Comparison of ENCODE assay signal across 2 cellular contexts in the genomic region with DNA sequence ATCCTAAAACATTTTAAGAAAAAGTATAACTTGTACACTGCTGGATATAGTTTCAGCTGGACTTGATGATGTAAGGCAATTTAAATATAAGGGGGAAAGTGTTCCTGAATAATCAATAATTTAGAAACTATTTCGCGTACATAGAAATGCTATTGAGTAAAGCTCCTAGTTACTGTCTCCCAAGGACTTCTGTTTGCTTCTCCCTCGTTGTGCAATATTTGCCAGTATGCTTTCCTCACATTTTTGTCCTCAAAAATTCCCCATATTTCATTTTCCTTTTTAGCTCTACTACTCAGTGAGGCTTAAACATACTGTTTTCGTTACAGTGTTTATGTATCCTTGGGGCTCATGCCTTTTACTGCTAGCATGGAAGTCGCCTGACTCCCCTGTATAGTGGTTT.
TF ChIP-seq lines count a peak whose summit lies in the region.

No MANE protein-coding gene starts in this region.

TF ChIP-seq in IMR-90, 13 proteins besides CTCF, POLR2A, EP300 and RAD21:
- TF ChIP-seq CEBPB (IDR thresholded peaks at IDR 0.05; ENCODE audit: low read depth, low read length) (no peak), MAZ (IDR thresholded peaks at IDR 0.05; ENCODE audit: borderline replicate concordance, low read depth, low read length) (no peak), FOS (IDR thresholded peaks at IDR 0.05; ENCODE audit: low read depth, low read length) (no peak), CHD1 (IDR thresholded peaks at IDR 0.05; ENCODE audit: low read depth, low read length) (no peak), RCOR1 (IDR thresholded peaks at IDR 0.05; ENCODE audit: insufficient replicate concordance, low read length) (no peak), BHLHE40 (IDR thresholded peaks at IDR 0.05; ENCODE audit: low read depth, low read length) (no peak)
- TF ChIP-seq, protein P1, sequence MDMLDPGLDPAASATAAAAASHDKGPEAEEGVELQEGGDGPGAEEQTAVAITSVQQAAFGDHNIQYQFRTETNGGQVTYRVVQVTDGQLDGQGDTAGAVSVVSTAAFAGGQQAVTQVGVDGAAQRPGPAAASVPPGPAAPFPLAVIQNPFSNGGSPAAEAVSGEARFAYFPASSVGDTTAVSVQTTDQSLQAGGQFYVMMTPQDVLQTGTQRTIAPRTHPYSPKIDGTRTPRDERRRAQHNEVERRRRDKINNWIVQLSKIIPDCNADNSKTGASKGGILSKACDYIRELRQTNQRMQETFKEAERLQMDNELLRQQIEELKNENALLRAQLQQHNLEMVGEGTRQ (IDR thresholded peaks at IDR 0.05; ENCODE audit: low read depth, low read length), result no peak

TF ChIP-seq in HepG2, 621 proteins besides CTCF, POLR2A, EP300 and RAD21:
- TF ChIP-seq, protein P2, sequence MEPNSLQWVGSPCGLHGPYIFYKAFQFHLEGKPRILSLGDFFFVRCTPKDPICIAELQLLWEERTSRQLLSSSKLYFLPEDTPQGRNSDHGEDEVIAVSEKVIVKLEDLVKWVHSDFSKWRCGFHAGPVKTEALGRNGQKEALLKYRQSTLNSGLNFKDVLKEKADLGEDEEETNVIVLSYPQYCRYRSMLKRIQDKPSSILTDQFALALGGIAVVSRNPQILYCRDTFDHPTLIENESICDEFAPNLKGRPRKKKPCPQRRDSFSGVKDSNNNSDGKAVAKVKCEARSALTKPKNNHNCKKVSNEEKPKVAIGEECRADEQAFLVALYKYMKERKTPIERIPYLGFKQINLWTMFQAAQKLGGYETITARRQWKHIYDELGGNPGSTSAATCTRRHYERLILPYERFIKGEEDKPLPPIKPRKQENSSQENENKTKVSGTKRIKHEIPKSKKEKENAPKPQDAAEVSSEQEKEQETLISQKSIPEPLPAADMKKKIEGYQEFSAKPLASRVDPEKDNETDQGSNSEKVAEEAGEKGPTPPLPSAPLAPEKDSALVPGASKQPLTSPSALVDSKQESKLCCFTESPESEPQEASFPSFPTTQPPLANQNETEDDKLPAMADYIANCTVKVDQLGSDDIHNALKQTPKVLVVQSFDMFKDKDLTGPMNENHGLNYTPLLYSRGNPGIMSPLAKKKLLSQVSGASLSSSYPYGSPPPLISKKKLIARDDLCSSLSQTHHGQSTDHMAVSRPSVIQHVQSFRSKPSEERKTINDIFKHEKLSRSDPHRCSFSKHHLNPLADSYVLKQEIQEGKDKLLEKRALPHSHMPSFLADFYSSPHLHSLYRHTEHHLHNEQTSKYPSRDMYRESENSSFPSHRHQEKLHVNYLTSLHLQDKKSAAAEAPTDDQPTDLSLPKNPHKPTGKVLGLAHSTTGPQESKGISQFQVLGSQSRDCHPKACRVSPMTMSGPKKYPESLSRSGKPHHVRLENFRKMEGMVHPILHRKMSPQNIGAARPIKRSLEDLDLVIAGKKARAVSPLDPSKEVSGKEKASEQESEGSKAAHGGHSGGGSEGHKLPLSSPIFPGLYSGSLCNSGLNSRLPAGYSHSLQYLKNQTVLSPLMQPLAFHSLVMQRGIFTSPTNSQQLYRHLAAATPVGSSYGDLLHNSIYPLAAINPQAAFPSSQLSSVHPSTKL (CRISPR knock-in tag; IDR thresholded peaks at IDR 0.05), result peak; percentile 41; the same call in 1 of the 2 replicates
- TF ChIP-seq BCL6 (CRISPR knock-in tag; IDR thresholded peaks at IDR 0.05), result 0 out of 2 replicates have a peak, but pooled peaks have one; percentile 8
- TF ChIP-seq, protein P3, sequence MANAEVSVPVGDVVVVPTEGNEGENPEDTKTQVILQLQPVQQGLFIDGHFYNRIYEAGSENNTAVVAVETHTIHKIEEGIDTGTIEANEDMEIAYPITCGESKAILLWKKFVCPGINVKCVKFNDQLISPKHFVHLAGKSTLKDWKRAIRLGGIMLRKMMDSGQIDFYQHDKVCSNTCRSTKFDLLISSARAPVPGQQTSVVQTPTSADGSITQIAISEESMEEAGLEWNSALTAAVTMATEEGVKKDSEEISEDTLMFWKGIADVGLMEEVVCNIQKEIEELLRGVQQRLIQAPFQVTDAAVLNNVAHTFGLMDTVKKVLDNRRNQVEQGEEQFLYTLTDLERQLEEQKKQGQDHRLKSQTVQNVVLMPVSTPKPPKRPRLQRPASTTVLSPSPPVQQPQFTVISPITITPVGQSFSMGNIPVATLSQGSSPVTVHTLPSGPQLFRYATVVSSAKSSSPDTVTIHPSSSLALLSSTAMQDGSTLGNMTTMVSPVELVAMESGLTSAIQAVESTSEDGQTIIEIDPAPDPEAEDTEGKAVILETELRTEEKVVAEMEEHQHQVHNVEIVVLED (CRISPR knock-in tag; IDR thresholded peaks at IDR 0.05; ENCODE audit: borderline replicate concordance), result no peak
- TF ChIP-seq ZNF557 (CRISPR knock-in tag; IDR thresholded peaks at IDR 0.05), result no peak
- TF ChIP-seq KDM3A (CRISPR knock-in tag; IDR thresholded peaks at IDR 0.05; ENCODE audit: low read depth), result no peak
- TF ChIP-seq CEBPB (IDR thresholded peaks at IDR 0.05; ENCODE audit: borderline replicate concordance, low read depth, low read length), result peak; percentile 87
- TF ChIP-seq JUN (CRISPR knock-in tag; IDR thresholded peaks at IDR 0.05), result no peak
- TF ChIP-seq TP53 (CRISPR knock-in tag; conservative IDR thresholded peaks at IDR 0.05), result no peak
- TF ChIP-seq CEBPG (CRISPR knock-in tag; IDR thresholded peaks at IDR 0.05), result peak; percentile 79
- no peak for TF ChIP-seq NFYC (CRISPR knock-in tag; IDR thresholded peaks at IDR 0.05)
- TF ChIP-seq HNF4G (IDR thresholded peaks at IDR 0.05; ENCODE audit: borderline replicate concordance, low read depth, low read length), result no peak
- no peak for TF ChIP-seq HNF4G (CRISPR knock-in tag; IDR thresholded peaks at IDR 0.05; ENCODE audit: borderline replicate concordance, low read depth)
- peak; percentile 31; the same call in 1 of the 2 replicates for TF ChIP-seq FOXJ3 (CRISPR knock-in tag; IDR thresholded peaks at IDR 0.05; ENCODE audit: borderline replicate concordance)
- TF ChIP-seq ZKSCAN5 (CRISPR knock-in tag; IDR thresholded peaks at IDR 0.05), result no peak
- peak; percentile 19; the same call in 1 of the 2 replicates for TF ChIP-seq SALL1 (CRISPR knock-in tag; IDR thresholded peaks at IDR 0.05)
- 0 out of 2 replicates have a peak, but pooled peaks have one; percentile 14 for TF ChIP-seq CREM (IDR thresholded peaks at IDR 0.05)
- TF ChIP-seq CREM (CRISPR knock-in tag; IDR thresholded peaks at IDR 0.05), result no peak
- TF ChIP-seq, protein P4, sequence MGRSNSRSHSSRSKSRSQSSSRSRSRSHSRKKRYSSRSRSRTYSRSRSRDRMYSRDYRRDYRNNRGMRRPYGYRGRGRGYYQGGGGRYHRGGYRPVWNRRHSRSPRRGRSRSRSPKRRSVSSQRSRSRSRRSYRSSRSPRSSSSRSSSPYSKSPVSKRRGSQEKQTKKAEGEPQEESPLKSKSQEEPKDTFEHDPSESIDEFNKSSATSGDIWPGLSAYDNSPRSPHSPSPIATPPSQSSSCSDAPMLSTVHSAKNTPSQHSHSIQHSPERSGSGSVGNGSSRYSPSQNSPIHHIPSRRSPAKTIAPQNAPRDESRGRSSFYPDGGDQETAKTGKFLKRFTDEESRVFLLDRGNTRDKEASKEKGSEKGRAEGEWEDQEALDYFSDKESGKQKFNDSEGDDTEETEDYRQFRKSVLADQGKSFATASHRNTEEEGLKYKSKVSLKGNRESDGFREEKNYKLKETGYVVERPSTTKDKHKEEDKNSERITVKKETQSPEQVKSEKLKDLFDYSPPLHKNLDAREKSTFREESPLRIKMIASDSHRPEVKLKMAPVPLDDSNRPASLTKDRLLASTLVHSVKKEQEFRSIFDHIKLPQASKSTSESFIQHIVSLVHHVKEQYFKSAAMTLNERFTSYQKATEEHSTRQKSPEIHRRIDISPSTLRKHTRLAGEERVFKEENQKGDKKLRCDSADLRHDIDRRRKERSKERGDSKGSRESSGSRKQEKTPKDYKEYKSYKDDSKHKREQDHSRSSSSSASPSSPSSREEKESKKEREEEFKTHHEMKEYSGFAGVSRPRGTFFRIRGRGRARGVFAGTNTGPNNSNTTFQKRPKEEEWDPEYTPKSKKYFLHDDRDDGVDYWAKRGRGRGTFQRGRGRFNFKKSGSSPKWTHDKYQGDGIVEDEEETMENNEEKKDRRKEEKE (IDR thresholded peaks at IDR 0.05), result no peak
- TF ChIP-seq ZNF12 (CRISPR knock-in tag; IDR thresholded peaks at IDR 0.05), result peak; percentile 63
- TF ChIP-seq TOE1 (CRISPR knock-in tag; IDR thresholded peaks at IDR 0.05), result no peak
- TF ChIP-seq ONECUT2 (CRISPR knock-in tag; IDR thresholded peaks at IDR 0.05), result peak; percentile 64
- TF ChIP-seq ZNF737 (CRISPR knock-in tag; IDR thresholded peaks at IDR 0.05; ENCODE audit: borderline replicate concordance), result no peak
- peak; percentile 57; the same call in 1 of the 2 replicates for TF ChIP-seq GATAD2A (CRISPR knock-in tag; IDR thresholded peaks at IDR 0.05)
- no peak for TF ChIP-seq IRX3 (CRISPR knock-in tag; IDR thresholded peaks at IDR 0.05; ENCODE audit: borderline replicate concordance, low read depth)
